In genomic region chr17:16438173-16438556, GRCh38 we compare ENCODE assay signal across 8 cellular contexts. TPM values are rescaled to one million over a fixed set of nuclear protein-coding genes. Genes with fewer than 3 reads are reported as not detected.
DNase-seq lines count a peak whose midpoint lies in the region; ATAC-seq and TF ChIP-seq lines count a peak whose summit lies in the region.

No MANE protein-coding gene starts in this region.

- H3K36me3 ChIP-seq in ACC112 (ENCODE audit: insufficient read depth, low read length) (peaks cover 37% of the 10 kb centered on the region), HEK293 (ENCODE audit: control insufficient read depth in 2 of 2, insufficient read depth in 1 of 2, low read length in 2 of 2) (peaks cover 22 to 41% of the 10 kb centered on the region in 2 experiments), adrenal gland (replicated peaks in 1 of 2) (peaks cover 0 to 32% of the 10 kb centered on the region in 2 donors), lung (ENCODE audit: control insufficient read depth in 2 of 2, insufficient read depth in 2 of 2, low read length in 2 of 2) (peaks cover 8 to 14% of the 10 kb centered on the region in 2 donors)

- H3K9me3 ChIP-seq in HEK293 (ENCODE audit: control insufficient read depth, insufficient read depth, low read depth, low read length): no peaks in the 10 kb centered on the region
- no peaks in the 10 kb centered on the region for H3K9me3 ChIP-seq in adrenal gland (replicated peaks in 1 of 3)
- H3K9me3 ChIP-seq in lung (ENCODE audit: control insufficient read depth in 2 of 2, insufficient read depth in 1 of 2, low read length in 1 of 2): no peaks in the 10 kb centered on the region

- H3K4me1 ChIP-seq in ACC112 (ENCODE audit: control insufficient read depth, insufficient read depth, low read length, unreplicated experiment): peaks cover 29% of the 10 kb centered on the region
- no peaks in the 10 kb centered on the region for H3K4me1 ChIP-seq in HEK293 (ENCODE audit: control insufficient read depth, insufficient read depth, low read length)
- H3K4me1 ChIP-seq in adrenal gland (replicated peaks in 1 of 2): peaks cover 13 to 40% of the 10 kb centered on the region in 2 donors
- peaks cover 7 to 9% of the 10 kb centered on the region in 2 donors for H3K4me1 ChIP-seq in lung (ENCODE audit: control insufficient read depth in 2 of 2, insufficient read depth in 2 of 2, low read length in 2 of 2)

- H2AFZ ChIP-seq in ACC112 (ENCODE audit: low read length, unreplicated experiment): peak overlapping the region; percentile 34

- peaks cover 43% of the 10 kb centered on the region for H3K79me2 ChIP-seq in ACC112 (ENCODE audit: control insufficient read depth, insufficient read depth, low read length, unreplicated experiment)

- peak overlapping the region; percentile 92 for H3K4me3 ChIP-seq in ACC112 (ENCODE audit: low read depth, low read length)
- H3K4me3 ChIP-seq in HEK293 (ENCODE audit: low read depth, low read length): peak overlapping the region; percentile 33
- H3K4me3 ChIP-seq in adrenal gland: peak overlapping the region in 2 of 4 donors; percentile 5 to 83
- peak overlapping the region; percentile 38 for H3K4me3 ChIP-seq in lung

- intact Hi-C loops in adrenal gland (cut with DNase I): no loop called here

- ATAC-seq in lung (ENCODE audit: insufficient read depth, low FRiP score) (no peak), GM19463 (IDR thresholded peaks at IDR 0.05; ENCODE audit: unreplicated experiment) (no peak), HG03135 (IDR thresholded peaks at IDR 0.05; ENCODE audit: unreplicated experiment) (no peak)

- WGBS in adrenal gland, 4 donors: 9 to 13% (median 10%) methylated on average over 8 of the region's 8 CpGs
- 15 to 25% methylated on average over 8 of the region's 8 CpGs for WGBS in lung, 2 donors

- CTCF ChIA-PET in HEK293 (lab: Yijun Ruan, JAX): interaction anchor here (0.9 to 2.8 kb wide), 8 partner anchors 10 to 84 kb away, joined by 3 to 21 read pairs (median 8); partner anchors contain the start of gene TRPV2

- no peaks in the 10 kb centered on the region for H3K27me3 ChIP-seq in ACC112 (ENCODE audit: insufficient read depth, low read length)
- H3K27me3 ChIP-seq in adrenal gland: no peaks in the 10 kb centered on the region
- H3K27me3 ChIP-seq in lung (ENCODE audit: control insufficient read depth, insufficient read depth): no peaks in the 10 kb centered on the region

- POLR2A ChIA-PET in HEK293 (lab: Yijun Ruan, JAX): interaction anchor here (0.5 to 2.5 kb wide), 47 partner anchors 9 to 785 kb away, joined by 3 to 86 read pairs (median 4); partner anchors contain the start of genes CENPV, NCOR1, PIGL and TRPV2

- no peak for DNase-seq in adrenal gland
- no peak for DNase-seq in lung (ENCODE audit: low spot score)
- DNase-seq in putamen (ENCODE audit: low spot score): no peak
- no peak for DNase-seq in hepatic stellate cell (ENCODE audit: low spot score)

- TF ChIP-seq POLR2A in adrenal gland (IDR thresholded peaks at IDR 0.05): peak in 1 of 2 donors; percentile 4

- H3K27ac ChIP-seq in ACC112 (ENCODE audit: low read depth, low read length): peak overlapping the region; percentile 75
- H3K27ac ChIP-seq in HEK293 (ENCODE audit: extremely low read depth, low read depth, low read length): peak overlapping the region; percentile 58; the same call in 1 of the 2 replicates
- peak overlapping the region in 4 of 5 donors; percentile 50 to 91 (median 86) for H3K27ac ChIP-seq in adrenal gland
- peak overlapping the region; percentile 74 to 85 for H3K27ac ChIP-seq in lung (ENCODE audit: low read depth in 1 of 2, low read length in 1 of 2)

- TF ChIP-seq CTCF in HEK293 (tag by site-specific recombination; IDR thresholded peaks at IDR 0.05) (no peak), adrenal gland (IDR thresholded peaks at IDR 0.05) (peak in 1 of 6 experiments; percentile 3), lung (IDR thresholded peaks at IDR 0.05; ENCODE audit: control extremely low read depth, extremely low read depth) (no peak)

TF ChIP-seq in HEK293, 187 proteins besides CTCF, POLR2A, EP300 and RAD21 (continues in another document):
- TF ChIP-seq BCL11A (tag by site-specific recombination; IDR thresholded peaks at IDR 0.05; ENCODE audit: low read depth) (no peak), ZBTB21 (tag by site-specific recombination; IDR thresholded peaks at IDR 0.05) (0 out of 2 replicates have a peak, but pooled peaks have one; percentile 20), ZNF366 (tag by site-specific recombination; conservative IDR thresholded peaks at IDR 0.05) (no peak), ZNF16 (tag by site-specific recombination; IDR thresholded peaks at IDR 0.05; ENCODE audit: low read depth) (no peak), ZBTB1 (tag by site-specific recombination; IDR thresholded peaks at IDR 0.05) (no peak), GLI2 (tag by site-specific recombination; IDR thresholded peaks at IDR 0.05; ENCODE audit: borderline replicate concordance, low read depth) (no peak), ZNF654 (tag by site-specific recombination; IDR thresholded peaks at IDR 0.05; ENCODE audit: low read depth) (no peak), ZNF302 (tag by site-specific recombination; IDR thresholded peaks at IDR 0.05; ENCODE audit: low read depth) (no peak), ZNF169 (tag by site-specific recombination; IDR thresholded peaks at IDR 0.05) (no peak), ZSCAN5A (tag by site-specific recombination; IDR thresholded peaks at IDR 0.05) (no peak), PRDM1 (tag by site-specific recombination; IDR thresholded peaks at IDR 0.05) (peak; percentile 85), ZNF394 (tag by site-specific recombination; IDR thresholded peaks at IDR 0.05; ENCODE audit: borderline replicate concordance) (no peak), ZXDB (tag by site-specific recombination; IDR thresholded peaks at IDR 0.05) (peak; percentile 95), ZFP3 (tag by site-specific recombination; IDR thresholded peaks at IDR 0.05; ENCODE audit: low read depth) (no peak), ZNF561 (tag by site-specific recombination; IDR thresholded peaks at IDR 0.05; ENCODE audit: borderline replicate concordance) (no peak), WT1 (tag by site-specific recombination; IDR thresholded peaks at IDR 0.05) (no peak), ZNF610 (tag by site-specific recombination; IDR thresholded peaks at IDR 0.05; ENCODE audit: borderline replicate concordance) (no peak), MEIS1 (CRISPR knock-in tag; IDR thresholded peaks at IDR 0.05; ENCODE audit: borderline replicate concordance) (no peak), ZSCAN4 (tag by site-specific recombination; IDR thresholded peaks at IDR 0.05) (no peak), ZNF776 (tag by site-specific recombination; IDR thresholded peaks at IDR 0.05; ENCODE audit: borderline replicate concordance) (no peak), ZNF792 (tag by site-specific recombination; IDR thresholded peaks at IDR 0.05) (no peak), OVOL3 (tag by site-specific recombination; IDR thresholded peaks at IDR 0.05) (0 out of 2 replicates have a peak, but pooled peaks have one; percentile 15), ZNF138 (tag by site-specific recombination; IDR thresholded peaks at IDR 0.05; ENCODE audit: borderline replicate concordance) (0 out of 2 replicates have a peak, but pooled peaks have one; percentile 14), ZNF660 (tag by site-specific recombination; IDR thresholded peaks at IDR 0.05) (no peak), ZBTB17 (tag by site-specific recombination; IDR thresholded peaks at IDR 0.05) (no peak), ZNF704 (tag by site-specific recombination; IDR thresholded peaks at IDR 0.05) (no peak)

RNA-seq across cellular contexts. Expression of gene TRPV2, which starts 22.8 kb away (rescaled TPM):
- total RNA-seq in adrenal gland: 100 to 1,000 TPM in 1 of 8 donors, 10 to 100 TPM in 7; 34.1 to 110 (median 47.3) TPM
- polyA plus RNA-seq in adrenal gland: 10 to 100 TPM; 23.3 to 67.3 (median 61.7) TPM
- 100 to 1,000 TPM in 1 of 2 donors, 10 to 100 TPM in 1; 12.6 to 105 TPM for total RNA-seq in lung
- polyA plus RNA-seq in lung: 10 to 100 TPM; 45.1 to 46.3 TPM

RNA-seq across cellular contexts. Expression of gene LRRC75A, which starts 53.8 kb away (rescaled TPM):
- total RNA-seq in adrenal gland (10 to 100 TPM in 7 of 8 donors, 1 to 10 TPM in 1; 7.4 to 49.2 (median 25.5) TPM), lung (1 to 10 TPM; 3.3 to 3.4 TPM)
- polyA plus RNA-seq in adrenal gland (10 to 100 TPM in 1 of 3 donors, 1 to 10 TPM in 2; 8.6 to 40.1 (median 9.7) TPM), lung (1 to 10 TPM in 1 of 2 donors, under 1 TPM in 1; 0.68 to 1.6 TPM)

RNA-seq across cellular contexts. Expression of gene UBB, which starts 57.3 kb away (rescaled TPM):
- total RNA-seq in adrenal gland: 1,000 to 10,000 TPM; 1,297 to 2,928 (median 2,139) TPM
- polyA plus RNA-seq in adrenal gland: 1,000 to 10,000 TPM in 2 of 3 donors, 100 to 1,000 TPM in 1; 588 to 2,867 (median 1,416) TPM
- total RNA-seq in lung: 1,000 to 10,000 TPM; 1,313 to 1,870 TPM
- 1,000 to 10,000 TPM in 1 of 2 donors, 100 to 1,000 TPM in 1; 602 to 1,175 TPM for polyA plus RNA-seq in lung
